ENCODE assay signal across 8 cellular contexts in the genomic region with DNA sequence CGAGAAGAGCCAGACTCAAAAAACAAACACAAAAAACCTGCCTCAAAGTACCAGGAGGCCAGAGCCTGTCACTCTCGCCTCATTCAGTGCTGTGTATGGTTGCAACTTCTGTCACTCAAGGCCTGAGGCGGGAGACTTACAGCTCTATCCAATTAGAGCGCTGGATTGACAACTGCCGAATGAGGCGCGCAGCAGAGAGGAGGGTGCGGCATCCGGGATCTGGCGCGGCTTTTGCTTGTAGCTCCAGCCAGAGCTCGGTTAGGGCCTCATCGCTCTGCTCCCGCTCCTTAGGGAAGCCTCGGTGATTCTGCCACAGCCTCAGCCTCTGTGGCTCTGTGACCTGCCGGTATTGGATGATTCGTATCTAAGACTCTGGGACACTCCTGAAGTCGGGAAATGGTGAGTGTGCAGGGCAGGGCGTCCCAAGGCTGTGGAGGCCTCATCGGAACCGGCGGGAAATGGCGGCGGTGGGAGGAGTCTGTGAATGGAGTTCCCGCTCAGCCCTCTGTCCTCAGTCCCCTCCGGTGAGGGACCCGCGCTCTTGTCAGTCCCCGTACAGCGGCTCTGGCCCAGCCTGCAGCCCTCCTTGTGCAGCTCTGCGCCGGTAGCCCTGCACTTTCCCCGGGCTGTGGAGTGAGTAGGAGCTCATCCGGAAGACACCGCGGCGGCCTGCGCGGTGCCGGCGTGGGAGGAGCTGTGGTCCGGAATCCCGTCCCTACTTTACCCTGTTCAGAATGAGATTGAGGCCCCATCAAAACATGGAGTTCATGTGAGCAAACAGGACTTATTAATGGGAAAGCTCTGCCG. TPM values are rescaled to one million over a fixed set of nuclear protein-coding genes. Genes with fewer than 3 reads are reported as not detected.
A peak's percentile ranks its signal among the peaks of the same experiment; 100 is the strongest.
DNase-seq lines count a peak whose midpoint lies in the region; ATAC-seq, FAIRE-seq and TF ChIP-seq lines count a peak whose summit lies in the region.

A gene (plus strand): TSS at position 227 of the 807 bp plus-strand sequence. CDS start 170 bp downstream, at position 397.

- peak; percentile 92 for FAIRE-seq in GM18507 (lab: Jason Lieb, UNC)

- peak within 1 kb of the TSS; percentile 72 to 91 (median 73) for H3K4me3 ChIP-seq in breast epithelium
- peak within 1 kb of the TSS; percentile 100 for H3K4me3 ChIP-seq in iPS-18c (ENCODE audit: insufficient read depth, low read depth, low read length)
- peak within 1 kb of the TSS; percentile 56 to 91 (median 79) for H3K4me3 ChIP-seq in skin epidermis

- peak; percentile 98 for ATAC-seq in HG02973 (IDR thresholded peaks at IDR 0.05; ENCODE audit: unreplicated experiment)

- H3K27me3 ChIP-seq in breast epithelium, result no peaks in the 10 kb centered on the region

- TF ChIP-seq POLR2A in breast epithelium (IDR thresholded peaks at IDR 0.05), result peak; percentile 59

- H3K4me1 ChIP-seq in breast epithelium, result no peaks in the 10 kb centered on the region

- H3K27ac ChIP-seq in VCaP, result peak within 1 kb of the TSS; percentile 91
- H3K27ac ChIP-seq in breast epithelium, result peak within 1 kb of the TSS; percentile 86 to 89
- peak within 1 kb of the TSS; percentile 45 to 95 (median 89) for H3K27ac ChIP-seq in skin epidermis

- no peaks in the 10 kb centered on the region for H3K36me3 ChIP-seq in breast epithelium

- in situ Hi-C loops in ACHN (cut with HindIII; ENCODE audit: low pct_ligation_motif_present, low pct_unique_long_range_greater_than_20kb, low sequenced_read_pairs), result no loop called here

- H3K9me3 ChIP-seq in breast epithelium, result peaks cover 0 to 14% of the 10 kb centered on the region in 2 donors
- H3K9me3 ChIP-seq in iPS-18c (ENCODE audit: control insufficient read depth, insufficient read depth, low read length), result no peaks in the 10 kb centered on the region

- DNase-seq in GM18507 (ENCODE audit: extremely low spot score, insufficient read length, low read depth), result peak; percentile 80
- peak; percentile 97 to 99 for DNase-seq in NCI-H2081 (lab: John Stamatoyannopoulos, UW)
- DNase-seq in breast epithelium (ENCODE audit: low spot score in 2 of 2), result peak; percentile 95
- DNase-seq in ACHN, result no peak

- TF ChIP-seq CTCF in VCaP (conservative IDR thresholded peaks at IDR 0.05) (no peak), breast epithelium (IDR thresholded peaks at IDR 0.05) (no peak)

- intact Hi-C loops in breast epithelium (cut with DNase I; ENCODE audit: low total_unique reads), result no loop called here

RNA-seq across cellular contexts. Expression of the gene that starts here (rescaled TPM):
- 10 to 100 TPM in 2 of 3 donors, 1 to 10 TPM in 1; 4.6 to 13.4 (median 12.7) TPM for total RNA-seq in breast epithelium
